Comparison of ENCODE assay signal across 26 cellular contexts in genomic region chr4:81454953-81455352, GRCh38. TPM values are rescaled to one million over a fixed set of nuclear protein-coding genes. Genes with fewer than 3 reads are reported as not detected.
DNase-seq lines count a peak whose midpoint lies in the region; ATAC-seq and TF ChIP-seq lines count a peak whose summit lies in the region.
"Had no signal": no experiment of that assay in that cellular context is flagged by ENCODE, and none has a peak within 500 bp of the region (broad histone marks: within the 10 kb centered on the region; RNA-seq: fewer than 3 reads in every experiment).

No MANE protein-coding gene starts in this region.

- WGBS in mammary epithelial cell (ENCODE audit: low coverage, missing lambda C conversion rate): 95% methylated on average over 2 of the region's 2 CpGs
- WGBS in suprapubic skin: 56% methylated on average over 2 of the region's 2 CpGs
- no CpG with 5 or more reads among the region's 2 CpGs for WGBS in neuronal stem cell (ENCODE audit: extremely low coverage in 2 of 2, insufficient read length in 2 of 2, insufficient replicate concordance in 1 of 2), 2 donors

- H4K91ac ChIP-seq in neuronal stem cell (ENCODE audit: low read depth, low read length, poor library complexity): no peak overlapping the region

- H3K79me2 ChIP-seq in OCI-LY3 (ENCODE audit: low read length) (no peaks in the 10 kb centered on the region), mammary epithelial cell (ENCODE audit: insufficient read depth, low read length) (no peaks in the 10 kb centered on the region)

- H2BK120ac ChIP-seq in neuronal stem cell (ENCODE audit: low read depth, low read length): no peak overlapping the region

- H2BK15ac ChIP-seq in neuronal stem cell (ENCODE audit: low read length): no peak overlapping the region

- TF ChIP-seq CTCF in OCI-LY3 (IDR thresholded peaks at IDR 0.05; ENCODE audit: low read depth, low read length): no peak
- no peak for TF ChIP-seq CTCF in mammary epithelial cell (conservative IDR thresholded peaks at IDR 0.05 in 1 of 2, IDR thresholded peaks at IDR 0.05 in 1 of 2; ENCODE audit: extremely low read depth in 1 of 2, insufficient read depth in 1 of 2, low read depth in 1 of 2, low read length in 2 of 2)
- no peak for TF ChIP-seq CTCF in suprapubic skin (IDR thresholded peaks at IDR 0.05)
- no peak for TF ChIP-seq CTCF in glutamatergic neuron (IDR thresholded peaks at IDR 0.05; ENCODE audit: partially characterized antibody, unreplicated experiment)

- H3K27me3 Mint-ChIP-seq in stimulated activated naive CD8-positive, alpha-beta T cell treated with anti-CD3 and anti-CD28 coated beads, Interleukin-15, Interleukin-2, amounts not matched to agents 100 ng/mL and 50 ng/mL, for 24 hours: no peaks in the 10 kb centered on the region
- no peaks in the 10 kb centered on the region for H3K27me3 Mint-ChIP-seq in stimulated activated naive CD8-positive, alpha-beta T cell treated with anti-CD3 and anti-CD28 coated beads, Interleukin-15, amount 100 ng/mL, for 72 hours
- no peaks in the 10 kb centered on the region for H3K27me3 Mint-ChIP-seq in glutamatergic neuron (ENCODE audit: unreplicated experiment)
- H3K27me3 Mint-ChIP-seq: dendritic cell treated with granulocyte-macrophage colony-stimulating factor and Interleukin-4, amounts not matched to agents 40 ng/mL and 50 ng/mL, for 4 days; natural killer cell treated with Interleukin-12 subunit alpha and Interleukin-12 subunit beta and Interleukin-15 and Interleukin-18, amount 100 ng/mL, for 72 hours had no signal

- no peak for TF ChIP-seq EP300 in suprapubic skin (IDR thresholded peaks at IDR 0.05)

- dilution Hi-C loops in mammary epithelial cell (cut with HindIII; ENCODE audit: low sequenced_read_pairs): no loop called here

- H4K8ac ChIP-seq in neuronal stem cell (ENCODE audit: low read depth, low read length): no peak overlapping the region

- H3K4me3 ChIP-seq in OCI-LY3 (ENCODE audit: low read length): no peak overlapping the region
- H3K4me3 ChIP-seq in mammary epithelial cell (replicated peaks in 1 of 3; ENCODE audit: insufficient read depth in 1 of 3, low read depth in 2 of 3, low read length in 3 of 3): no peak overlapping the region
- no peak overlapping the region for H3K4me3 ChIP-seq in suprapubic skin
- H3K4me3 ChIP-seq in neuronal stem cell (ENCODE audit: low read length in 2 of 2): no peak overlapping the region
- H3K4me3 ChIP-seq: gastrocnemius medialis, GM12878, hepatocyte, lower lobe of right lung, PC-9, upper lobe of left lung had no signal

- H3K4me3 Mint-ChIP-seq in stimulated activated naive CD8-positive, alpha-beta T cell treated with anti-CD3 and anti-CD28 coated beads, Interleukin-15, Interleukin-2, amounts not matched to agents 100 ng/mL and 50 ng/mL, for 24 hours: no peak overlapping the region
- no peak overlapping the region for H3K4me3 Mint-ChIP-seq in stimulated activated naive CD8-positive, alpha-beta T cell treated with anti-CD3 and anti-CD28 coated beads, Interleukin-15, amount 100 ng/mL, for 72 hours
- no peak overlapping the region for H3K4me3 Mint-ChIP-seq in glutamatergic neuron (ENCODE audit: unreplicated experiment)
- H3K4me3 Mint-ChIP-seq: dendritic cell treated with granulocyte-macrophage colony-stimulating factor and Interleukin-4, amounts not matched to agents 40 ng/mL and 50 ng/mL, for 4 days; natural killer cell treated with Interleukin-12 subunit alpha and Interleukin-12 subunit beta and Interleukin-15 and Interleukin-18, amount 100 ng/mL, for 72 hours; stimulated activated effector memory CD8-positive, alpha-beta T cell treated with anti-CD3 and anti-CD28 coated beads, Interleukin-12 subunit alpha, Interleukin-12 subunit beta, amount 100 ng/mL, for 72 hours had no signal

- H3K4me1 ChIP-seq in OCI-LY3 (ENCODE audit: low read length): peaks cover 45% of the 10 kb centered on the region
- peaks cover 28% of the 10 kb centered on the region for H3K4me1 ChIP-seq in mammary epithelial cell (ENCODE audit: insufficient read depth, low read length)
- H3K4me1 ChIP-seq in suprapubic skin: peaks cover 36% of the 10 kb centered on the region
- no peaks in the 10 kb centered on the region for H3K4me1 ChIP-seq in neuronal stem cell (ENCODE audit: control insufficient read depth in 2 of 2, insufficient read depth in 1 of 2, low read depth in 1 of 2, low read length in 2 of 2)
- H3K4me1 ChIP-seq: BE2C, gastrocnemius medialis, lower lobe of right lung had no signal

- H3K9me3 ChIP-seq in OCI-LY3 (ENCODE audit: insufficient read depth, low read length) (no peaks in the 10 kb centered on the region), mammary epithelial cell (replicated peaks; ENCODE audit: insufficient read depth, low read length) (no peaks in the 10 kb centered on the region), suprapubic skin (no peaks in the 10 kb centered on the region), neuronal stem cell (replicated peaks in 1 of 2; ENCODE audit: control insufficient read depth in 2 of 2, insufficient read depth in 1 of 2, low read depth in 1 of 2, low read length in 2 of 2) (no peaks in the 10 kb centered on the region)
- H3K9me3 ChIP-seq: BE2C, gastrocnemius medialis, lower lobe of right lung, upper lobe of left lung had no signal

- H3K4me2 ChIP-seq in OCI-LY3 (ENCODE audit: low read length) (peak overlapping the region; percentile 44), mammary epithelial cell (ENCODE audit: insufficient read depth, low read depth, low read length) (peak overlapping the region; percentile 5), neuronal stem cell (ENCODE audit: insufficient read depth, low read length, poor library complexity, severe bottlenecking) (no peak overlapping the region)
- H3K4me2 ChIP-seq: hepatocyte, PC-9 had no signal

- no peak overlapping the region for H2AK5ac ChIP-seq in neuronal stem cell (ENCODE audit: low read depth, low read length)

- H4K20me1 ChIP-seq in OCI-LY3 (ENCODE audit: insufficient read depth, low read length) (peaks cover 4% of the 10 kb centered on the region; the same call in 1 of the 2 replicates), mammary epithelial cell (ENCODE audit: insufficient read depth, low read length) (no peaks in the 10 kb centered on the region)

- H3K27ac ChIP-seq in OCI-LY3 (ENCODE audit: low read length) (no peak overlapping the region), mammary epithelial cell (ENCODE audit: insufficient read depth, low read depth, low read length) (no peak overlapping the region), suprapubic skin (peak overlapping the region; percentile 43), neuronal stem cell (replicated peaks; ENCODE audit: low read length) (no peak overlapping the region)
- H3K27ac ChIP-seq: gastrocnemius medialis, hepatocyte, HL-60, lower lobe of right lung, PC-9, upper lobe of left lung, VCaP had no signal

- H3K9ac ChIP-seq in OCI-LY3 (ENCODE audit: low read length) (no peak overlapping the region), mammary epithelial cell (ENCODE audit: insufficient read depth, low read length) (no peak overlapping the region), neuronal stem cell (ENCODE audit: low read depth, low read length, poor library complexity) (no peak overlapping the region)

- CTCF ChIA-PET in mammary epithelial cell (lab: Charles Lee; ENCODE audit: low non-redundant PET): no interaction called here

- H3K18ac ChIP-seq in neuronal stem cell (ENCODE audit: low read length): no peak overlapping the region

- no peaks in the 10 kb centered on the region for H3K27me3 ChIP-seq in OCI-LY3 (ENCODE audit: low read depth, low read length)
- H3K27me3 ChIP-seq in mammary epithelial cell (ENCODE audit: insufficient read depth, low read length): no peaks in the 10 kb centered on the region
- H3K27me3 ChIP-seq in suprapubic skin: no peaks in the 10 kb centered on the region
- no peaks in the 10 kb centered on the region for H3K27me3 ChIP-seq in neuronal stem cell (ENCODE audit: control insufficient read depth in 3 of 3, insufficient read depth in 3 of 3, low read depth in 1 of 3, low read length in 3 of 3)
- H3K27me3 ChIP-seq: BE2C, gastrocnemius medialis, hepatocyte, upper lobe of left lung had no signal

- no peak for ATAC-seq in stimulated activated naive CD8-positive, alpha-beta T cell treated with anti-CD3 and anti-CD28 coated beads, Interleukin-15, amount 100 ng/mL, for 72 hours
- ATAC-seq: gastrocnemius medialis, GM12878, lower lobe of right lung had no signal

- in situ Hi-C loops in mammary epithelial cell (cut with MboI; ENCODE audit: low sequenced_read_pairs in 2 of 2): no loop called here

- H3K9me3 Mint-ChIP-seq in stimulated activated naive CD8-positive, alpha-beta T cell treated with anti-CD3 and anti-CD28 coated beads, Interleukin-15, Interleukin-2, amounts not matched to agents 100 ng/mL and 50 ng/mL, for 24 hours: no peaks in the 10 kb centered on the region
- no peaks in the 10 kb centered on the region for H3K9me3 Mint-ChIP-seq in stimulated activated naive CD8-positive, alpha-beta T cell treated with anti-CD3 and anti-CD28 coated beads, Interleukin-15, amount 100 ng/mL, for 72 hours
- no peaks in the 10 kb centered on the region for H3K9me3 Mint-ChIP-seq in glutamatergic neuron (ENCODE audit: unreplicated experiment)
- H3K9me3 Mint-ChIP-seq: activated T-cell treated with anti-CD3 and anti-CD28 coated beads, Interleukin-2, amount 50 U/mL, for 72 hours; dendritic cell treated with granulocyte-macrophage colony-stimulating factor and Interleukin-4, amounts not matched to agents 40 ng/mL and 50 ng/mL, for 4 days; natural killer cell treated with Interleukin-12 subunit alpha and Interleukin-12 subunit beta and Interleukin-15 and Interleukin-18, amount 100 ng/mL, for 72 hours; stimulated activated effector memory CD8-positive, alpha-beta T cell treated with anti-CD3 and anti-CD28 coated beads, Interleukin-12 subunit alpha, Interleukin-12 subunit beta, amount 100 ng/mL, for 72 hours had no signal

- H3K27ac Mint-ChIP-seq in stimulated activated naive CD8-positive, alpha-beta T cell treated with anti-CD3 and anti-CD28 coated beads, Interleukin-15, Interleukin-2, amounts not matched to agents 100 ng/mL and 50 ng/mL, for 24 hours: peak overlapping the region; percentile 22
- H3K27ac Mint-ChIP-seq in stimulated activated naive CD8-positive, alpha-beta T cell treated with anti-CD3 and anti-CD28 coated beads, Interleukin-15, amount 100 ng/mL, for 72 hours: peak overlapping the region in 1 of 2 donors; percentile 86
- no peak overlapping the region for H3K27ac Mint-ChIP-seq in glutamatergic neuron (ENCODE audit: unreplicated experiment)
- H3K27ac Mint-ChIP-seq: dendritic cell treated with granulocyte-macrophage colony-stimulating factor and Interleukin-4, amounts not matched to agents 40 ng/mL and 50 ng/mL, for 4 days; stimulated activated effector memory CD8-positive, alpha-beta T cell treated with anti-CD3 and anti-CD28 coated beads, Interleukin-12 subunit alpha, Interleukin-12 subunit beta, amount 100 ng/mL, for 72 hours had no signal

- peaks cover 35% of the 10 kb centered on the region for H3K4me1 Mint-ChIP-seq in stimulated activated naive CD8-positive, alpha-beta T cell treated with anti-CD3 and anti-CD28 coated beads, Interleukin-15, Interleukin-2, amounts not matched to agents 100 ng/mL and 50 ng/mL, for 24 hours (ENCODE audit: low read depth)
- H3K4me1 Mint-ChIP-seq in stimulated activated naive CD8-positive, alpha-beta T cell treated with anti-CD3 and anti-CD28 coated beads, Interleukin-15, amount 100 ng/mL, for 72 hours: peaks cover 28% of the 10 kb centered on the region
- H3K4me1 Mint-ChIP-seq in glutamatergic neuron (ENCODE audit: low read depth, unreplicated experiment): peaks cover 18% of the 10 kb centered on the region

- H2AFZ ChIP-seq in OCI-LY3 (ENCODE audit: low read depth, low read length) (no peak overlapping the region), mammary epithelial cell (ENCODE audit: low read depth, low read length) (no peak overlapping the region), neuronal stem cell (ENCODE audit: low read length) (no peak overlapping the region)
- H2AFZ ChIP-seq: hepatocyte, PC-9 had no signal

- TF ChIP-seq POLR2A in suprapubic skin (IDR thresholded peaks at IDR 0.05): no peak

- no peaks in the 10 kb centered on the region for H3K79me1 ChIP-seq in neuronal stem cell (ENCODE audit: low read depth, low read length)

- H2BK12ac ChIP-seq in neuronal stem cell (ENCODE audit: low read length): no peak overlapping the region

- peaks cover 67% of the 10 kb centered on the region for H3K36me3 Mint-ChIP-seq in stimulated activated naive CD8-positive, alpha-beta T cell treated with anti-CD3 and anti-CD28 coated beads, Interleukin-15, Interleukin-2, amounts not matched to agents 100 ng/mL and 50 ng/mL, for 24 hours (ENCODE audit: low read depth)
- H3K36me3 Mint-ChIP-seq in glutamatergic neuron (ENCODE audit: unreplicated experiment): no peaks in the 10 kb centered on the region

- H3K36me3 ChIP-seq in OCI-LY3 (replicated peaks; ENCODE audit: low read depth, low read length) (peaks cover 8% of the 10 kb centered on the region), mammary epithelial cell (ENCODE audit: insufficient read depth, low read length) (no peaks in the 10 kb centered on the region), suprapubic skin (peaks cover 23% of the 10 kb centered on the region), neuronal stem cell (replicated peaks in 1 of 2; ENCODE audit: control insufficient read depth in 2 of 2, insufficient read depth in 2 of 2, low read length in 2 of 2) (peaks cover 0 to 6% of the 10 kb centered on the region in 2 donors)
- H3K36me3 ChIP-seq: BE2C had no signal

- intact Hi-C loops in mammary epithelial cell (cut with micrococcal nuclease): no loop called here

- no peak overlapping the region for H3K14ac ChIP-seq in neuronal stem cell (ENCODE audit: low read length)

- no peak for DNase-seq in stimulated activated naive CD8-positive, alpha-beta T cell treated with anti-CD3 and anti-CD28 coated beads, Interleukin-15, amount 100 ng/mL, for 72 hours
- DNase-seq in mammary epithelial cell (no peak), suprapubic skin (ENCODE audit: low spot score in 2 of 2) (no peak), glutamatergic neuron (no peak), neuronal stem cell (ENCODE audit: low spot score) (no peak), NCI-H510A treated with DMSO at 0.1 percent for 48 hours (lab: John Stamatoyannopoulos, UW) (no peak)
- DNase-seq: BE2C, gastrocnemius medialis, GOT3, lower lobe of right lung, NCI-H1092 treated with DMSO at 0.1 percent for 48 hours, NCI-H187, NCI-H446 treated with DMSO at 0.1 percent for 48 hours, Right ventricle myocardium superior, upper lobe of left lung had no signal

- no peak overlapping the region for H3K4ac ChIP-seq in neuronal stem cell (ENCODE audit: low read length)

- H3K23ac ChIP-seq in neuronal stem cell (ENCODE audit: low read depth, low read length, poor library complexity): no peak overlapping the region

- no TSS peak for BruUV-seq in mammary epithelial cell (replicated peaks; lab: Mats Ljungman, UMichigan)

- no peak overlapping the region for H2BK5ac ChIP-seq in neuronal stem cell (ENCODE audit: low read length)

RNA-seq across cellular contexts. Expression of gene RASGEF1B, which starts 16.8 kb away (rescaled TPM):
- total RNA-seq in mammary epithelial cell (10 to 100 TPM; 10.6 to 15.3 TPM), suprapubic skin (100 to 1,000 TPM in 1 of 4 donors, 10 to 100 TPM in 3; 32.4 to 106 (median 63.0) TPM), glutamatergic neuron (ENCODE audit: unreplicated experiment) (108 TPM)
- 8.7 TPM for polyA plus RNA-seq in mammary epithelial cell
- polyA minus RNA-seq in mammary epithelial cell: 2.0 TPM
- polyA plus RNA-seq in neuronal stem cell (2013, experiment 1 of 2): 3.7 TPM
- 3.7 TPM for polyA plus RNA-seq in neuronal stem cell (2013, experiment 2 of 2)
